8 cellular contexts compared by ENCODE assay signal in genomic region chr18:1585881-1586488, GRCh38.
DNase-seq lines count a peak whose midpoint lies in the region; TF ChIP-seq lines count a peak whose summit lies in the region.

No MANE protein-coding gene starts in this region.

- no peaks in the 10 kb centered on the region for H3K9me3 Mint-ChIP-seq in activated naive CD4-positive, alpha-beta T cell treated with anti-CD3 and anti-CD28 coated beads, Interleukin-2, amount 10 ng/mL, durations not matched to agents 7 days and 5 days

- no peaks in the 10 kb centered on the region for H3K36me3 Mint-ChIP-seq in activated naive CD4-positive, alpha-beta T cell treated with anti-CD3 and anti-CD28 coated beads, Interleukin-2, amount 10 ng/mL, durations not matched to agents 7 days and 5 days

- TF ChIP-seq POLR2A in adrenal gland (IDR thresholded peaks at IDR 0.05) = no peak

- H3K27me3 Mint-ChIP-seq in activated naive CD4-positive, alpha-beta T cell treated with anti-CD3 and anti-CD28 coated beads, Interleukin-2, amount 10 ng/mL, durations not matched to agents 7 days and 5 days = no peaks in the 10 kb centered on the region

- H3K4me1 ChIP-seq in adrenal gland (replicated peaks in 1 of 2) = no peaks in the 10 kb centered on the region

- no peak overlapping the region for H3K27ac ChIP-seq in adrenal gland

- intact Hi-C loops in adrenal gland (cut with DNase I) = loop anchor here (10.0 kb wide), 1 partner anchor 959 kb away; no protein-coding TSS in a partner anchor

- H3K9me3 ChIP-seq in adrenal gland (replicated peaks in 1 of 3) = no peaks in the 10 kb centered on the region

- H3K4me1 Mint-ChIP-seq in activated naive CD4-positive, alpha-beta T cell treated with anti-CD3 and anti-CD28 coated beads, Interleukin-2, amount 10 ng/mL, durations not matched to agents 7 days and 5 days = no peaks in the 10 kb centered on the region

- peak in 5 of 6 experiments; percentile 32 to 59 (median 40) for TF ChIP-seq CTCF in adrenal gland (IDR thresholded peaks at IDR 0.05)

- H3K36me3 ChIP-seq in adrenal gland (replicated peaks in 1 of 2) = no peaks in the 10 kb centered on the region

- CTCF ChIA-PET in activated naive CD4-positive, alpha-beta T cell treated with anti-CD3 and anti-CD28 coated beads, Interleukin-2, amount 10 ng/mL, durations not matched to agents 7 days and 5 days (lab: Charles Lee) = interaction anchor here (0.7 kb wide), 1 partner anchor 12 kb away, joined by 5 read pairs; no protein-coding TSS in a partner anchor

- H3K4me3 ChIP-seq in adrenal gland = no peak overlapping the region

- 1 to 5% (median 3%) methylated on average over 7 of the region's 7 CpGs for WGBS in adrenal gland, 4 donors

- H3K27me3 ChIP-seq in adrenal gland = peaks cover 3% of the 10 kb centered on the region

- H3K4me3 Mint-ChIP-seq in activated naive CD4-positive, alpha-beta T cell treated with anti-CD3 and anti-CD28 coated beads, Interleukin-2, amount 10 ng/mL, durations not matched to agents 7 days and 5 days = no peak overlapping the region

- peak; percentile 36 for DNase-seq in GM03348 (ENCODE audit: low spot score)
- peak; percentile 7 for DNase-seq in HCEC 1CT
- DNase-seq in NCI-H1694 treated with DMSO at 0.1 percent for 48 hours (lab: John Stamatoyannopoulos, UW) = peak; percentile 62
- peak in 1 of 7 donors; percentile 3 for DNase-seq in adrenal gland
- DNase-seq in iris pigment epithelial cell (ENCODE audit: low read depth) = peak; percentile 46
- no peak for DNase-seq in activated naive CD4-positive, alpha-beta T cell treated with anti-CD3 and anti-CD28 coated beads, Interleukin-2, amount 10 ng/mL, durations not matched to agents 7 days and 5 days
- no peak for DNase-seq in COLO668 (lab: John Stamatoyannopoulos, UW; ENCODE audit: unreplicated experiment)
- DNase-seq in NCI-H524 treated with DMSO at 0.1 percent for 48 hours (lab: John Stamatoyannopoulos, UW) = no peak

- H3K27ac Mint-ChIP-seq in activated naive CD4-positive, alpha-beta T cell treated with anti-CD3 and anti-CD28 coated beads, Interleukin-2, amount 10 ng/mL, durations not matched to agents 7 days and 5 days = no peak overlapping the region

Comparison
In these comparisons a context has a peak if more than half of its experiments do, and no peak if none do; other contexts are left out.
1. DNase-seq: peak in GM03348 (single experiment), HCEC 1CT (single experiment), NCI-H1694 treated with DMSO at 0.1 percent for 48 hours (single experiment) and iris pigment epithelial cell (single experiment); none in activated naive CD4-positive, alpha-beta T cell treated with anti-CD3 and anti-CD28 coated beads, Interleukin-2, amount 10 ng/mL, durations not matched to agents 7 days and 5 days (single experiment), COLO668 (single experiment) and NCI-H524 treated with DMSO at 0.1 percent for 48 hours (single experiment).